20 cellular contexts compared by ENCODE assay signal in genomic region chr4:185660340-185660739, GRCh38.
DNase-seq lines count a peak whose midpoint lies in the region; ATAC-seq and TF ChIP-seq lines count a peak whose summit lies in the region.
"Had no signal": no experiment of that assay in that cellular context is flagged by ENCODE, and none has a peak within 500 bp of the region (broad histone marks: within the 10 kb centered on the region; RNA-seq: fewer than 3 reads in every experiment).

No MANE protein-coding gene starts in this region.

- no peak for TF ChIP-seq CTCF in heart left ventricle (IDR thresholded peaks at IDR 0.05)
- TF ChIP-seq CTCF in right atrium auricular region (IDR thresholded peaks at IDR 0.05): no peak
- no peak for TF ChIP-seq CTCF in sigmoid colon (IDR thresholded peaks at IDR 0.05)

- peak; percentile 81 to 94 (median 84) for TF ChIP-seq EP300 in sigmoid colon (IDR thresholded peaks at IDR 0.05)

- H3K27ac ChIP-seq in heart left ventricle (peak overlapping the region in 7 of 12 donors; percentile 74 to 93 (median 86)), right atrium auricular region (peak overlapping the region; percentile 79 to 83), sigmoid colon (peak overlapping the region in 3 of 4 donors; percentile 83 to 88 (median 87))
- H3K27ac ChIP-seq: 22Rv1, BLaER1, C4-2B, GM23248 had no signal

- WGBS in heart left ventricle, 4 donors: 70 to 78% (median 77%) methylated on average over 5 of the region's 5 CpGs
- 90 to 93% methylated on average over 5 of the region's 5 CpGs for WGBS in sigmoid colon, 2 donors

- H3K36me3 ChIP-seq in heart left ventricle (peaks cover 0 to 77% (median 30%) of the 10 kb centered on the region in 9 donors), right atrium auricular region (peaks cover 29% of the 10 kb centered on the region), sigmoid colon (peaks cover 0 to 20% (median 8%) of the 10 kb centered on the region in 4 donors)
- H3K36me3 ChIP-seq: BLaER1 had no signal

- TF ChIP-seq POLR2A in heart left ventricle (IDR thresholded peaks at IDR 0.05) (no peak), sigmoid colon (IDR thresholded peaks at IDR 0.05) (no peak)

- H3K4me1 ChIP-seq in heart left ventricle (peaks cover 0 to 50% (median 17%) of the 10 kb centered on the region in 12 donors), right atrium auricular region (peaks cover 0 to 38% of the 10 kb centered on the region in 2 donors), sigmoid colon (peaks cover 0 to 31% (median 27%) of the 10 kb centered on the region in 4 donors)
- H3K4me1 ChIP-seq: BLaER1 had no signal

- DNase-seq in heart left ventricle (no peak), left cardiac atrium (no peak), right atrium auricular region (ENCODE audit: low spot score) (no peak), left ventricle myocardium superior (no peak), foreskin melanocyte (peak; percentile 95), sigmoid colon (no peak), NCI-H187 (lab: John Stamatoyannopoulos, UW) (no peak)
- DNase-seq: CD4-positive, CD25-positive, alpha-beta regulatory T cell; CD8-positive, alpha-beta T cell; DMS 273 treated with DMSO at 0.1 percent for 48 hours; DMS79; EL; GDM1; GM23248; H7; HCEC 1CT had no signal

- intact Hi-C loops in heart left ventricle (cut with DNase I) (no loop called here), left cardiac atrium (cut with DNase I) (loop anchor here in 1 of 2 donors (5.0 kb wide), 1 partner anchor 112 kb away; no protein-coding TSS in a partner anchor), left ventricle myocardium superior (cut with micrococcal nuclease) (no loop called here), sigmoid colon (cut with DNase I) (no loop called here)

- H3K4me3 ChIP-seq in heart left ventricle (peak overlapping the region in 1 of 12 donors; percentile 49), right atrium auricular region (no peak overlapping the region), sigmoid colon (no peak overlapping the region)
- H3K4me3 ChIP-seq: BLaER1, GM23248 had no signal

- H3K27me3 ChIP-seq in heart left ventricle (no peaks in the 10 kb centered on the region), right atrium auricular region (no peaks in the 10 kb centered on the region), sigmoid colon (no peaks in the 10 kb centered on the region)
- H3K27me3 ChIP-seq: BLaER1 had no signal

- H3K9me3 ChIP-seq in heart left ventricle (no peaks in the 10 kb centered on the region), right atrium auricular region (no peaks in the 10 kb centered on the region), sigmoid colon (no peaks in the 10 kb centered on the region)
- H3K9me3 ChIP-seq: BLaER1 had no signal

- no peak for ATAC-seq in heart left ventricle
- ATAC-seq in left cardiac atrium: no peak
- ATAC-seq in left ventricle myocardium superior: no peak
- no peak for ATAC-seq in GM21360 (IDR thresholded peaks at IDR 0.05; ENCODE audit: unreplicated experiment)
- ATAC-seq: CD8-positive, alpha-beta T cell had no signal
